Comparison of ENCODE assay signal across 1 cellular context in the genomic region with DNA sequence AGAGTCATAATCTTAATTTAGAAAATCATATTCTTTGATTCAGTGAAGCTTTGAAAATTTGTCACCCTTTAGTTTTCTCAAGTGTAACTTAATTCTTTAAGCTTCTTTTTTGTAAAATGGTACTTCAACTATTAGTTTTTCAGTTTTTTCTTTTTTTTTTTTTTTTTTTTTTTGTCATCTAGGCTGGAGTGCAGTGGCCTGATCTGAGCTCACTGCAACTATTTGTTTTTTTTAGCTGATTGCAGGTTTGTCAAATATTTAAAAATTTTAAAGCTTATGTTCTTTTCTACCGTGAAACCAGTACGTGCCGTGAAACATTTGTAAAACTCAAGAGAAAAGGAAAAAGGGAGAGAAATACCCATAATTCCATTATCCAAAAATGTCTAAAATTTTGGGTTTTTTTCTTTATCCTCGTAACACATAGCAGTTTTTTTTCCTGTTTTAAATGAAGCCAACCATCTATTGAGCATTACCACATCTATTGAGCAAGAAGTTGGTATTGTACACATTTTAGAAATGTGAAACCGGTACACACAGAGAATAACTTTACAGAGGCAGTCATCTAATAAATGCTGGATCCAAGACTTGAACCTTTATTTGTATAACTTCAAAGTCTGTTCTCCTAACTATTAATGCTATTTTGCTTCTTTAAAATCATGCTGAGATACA.
TF ChIP-seq lines count a peak whose summit lies in the region.

No MANE protein-coding gene starts in this region.

TF ChIP-seq in IMR-90, 13 proteins besides CTCF, POLR2A, EP300 and RAD21 (continued from another document):
- TF ChIP-seq, protein P1, sequence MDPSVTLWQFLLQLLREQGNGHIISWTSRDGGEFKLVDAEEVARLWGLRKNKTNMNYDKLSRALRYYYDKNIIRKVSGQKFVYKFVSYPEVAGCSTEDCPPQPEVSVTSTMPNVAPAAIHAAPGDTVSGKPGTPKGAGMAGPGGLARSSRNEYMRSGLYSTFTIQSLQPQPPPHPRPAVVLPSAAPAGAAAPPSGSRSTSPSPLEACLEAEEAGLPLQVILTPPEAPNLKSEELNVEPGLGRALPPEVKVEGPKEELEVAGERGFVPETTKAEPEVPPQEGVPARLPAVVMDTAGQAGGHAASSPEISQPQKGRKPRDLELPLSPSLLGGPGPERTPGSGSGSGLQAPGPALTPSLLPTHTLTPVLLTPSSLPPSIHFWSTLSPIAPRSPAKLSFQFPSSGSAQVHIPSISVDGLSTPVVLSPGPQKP (IDR thresholded peaks at IDR 0.05; ENCODE audit: borderline replicate concordance, low read depth, low read length) = no peak
